In genomic region chr10:123429631-123430257, GRCh38 we compare ENCODE assay signal across 17 cellular contexts.
DNase-seq lines count a peak whose midpoint lies in the region; ATAC-seq and TF ChIP-seq lines count a peak whose summit lies in the region.
"Had no signal": no experiment of that assay in that cellular context is flagged by ENCODE, and none has a peak within 500 bp of the region (broad histone marks: within the 10 kb centered on the region; RNA-seq: fewer than 3 reads in every experiment).

No MANE protein-coding gene starts in this region.

- H3K36me3 ChIP-seq in prostate gland, result no peaks in the 10 kb centered on the region
- H3K36me3 ChIP-seq: left lung had no signal

- H3K27me3 ChIP-seq in foreskin keratinocyte (peaks cover 57% of the 10 kb centered on the region), prostate gland (replicated peaks; ENCODE audit: insufficient read depth) (peaks cover 7% of the 10 kb centered on the region)

- H3K4me1 ChIP-seq in foreskin keratinocyte, result no peaks in the 10 kb centered on the region
- no peaks in the 10 kb centered on the region for H3K4me1 ChIP-seq in prostate gland (replicated peaks)
- H3K4me1 ChIP-seq: left lung had no signal

- DNase-seq in AG20443 (ENCODE audit: low spot score), result peak; percentile 40
- peak; percentile 24 for DNase-seq in NCI-H69 (lab: John Stamatoyannopoulos, UW)
- DNase-seq in foreskin keratinocyte, result peak; percentile 11 to 13
- DNase-seq in retina, result peak; percentile 72
- no peak for DNase-seq in prostate gland (ENCODE audit: low spot score)
- no peak for DNase-seq in GF-D8 (lab: John Stamatoyannopoulos, UW)
- DNase-seq in GM10266 (ENCODE audit: extremely low spot score), result no peak
- no peak for DNase-seq in lower leg skin (ENCODE audit: low spot score in 2 of 2)
- DNase-seq: activated CD4-positive, alpha-beta memory T cell treated with anti-CD3 and anti-CD28 coated beads for 36 hours; central memory CD4-positive, alpha-beta T cell; left lung; NCI-H2107; NCI-H510A; SHP77 treated with DMSO at 0.1 percent for 48 hours; stimulated activated naive CD8-positive, alpha-beta T cell treated with anti-CD3 and anti-CD28 coated beads, Interleukin-15, amount 100 ng/mL, for 72 hours; T-helper 17 cell had no signal

- TF ChIP-seq POLR2A in prostate gland (IDR thresholded peaks at IDR 0.05) (no peak), lower leg skin (IDR thresholded peaks at IDR 0.05) (no peak)

- no peaks in the 10 kb centered on the region for H3K9me3 ChIP-seq in prostate gland
- H3K9me3 ChIP-seq: left lung had no signal

- ATAC-seq in foreskin keratinocyte, result no peak
- ATAC-seq: left lung; stimulated activated naive CD8-positive, alpha-beta T cell treated with anti-CD3 and anti-CD28 coated beads, Interleukin-15, amount 100 ng/mL, for 72 hours; T-helper 17 cell had no signal

- intact Hi-C loops in prostate gland (cut with DNase I) (no loop called here), lower leg skin (cut with DNase I; ENCODE audit: low total_unique reads) (no loop called here)

- WGBS in prostate gland, result 57% methylated on average over 18 of the region's 18 CpGs
- WGBS in lower leg skin, 2 donors, result 24 to 29% methylated on average over 18 of the region's 18 CpGs

- H3K4me3 ChIP-seq in prostate gland (no peak overlapping the region), lower leg skin (ENCODE audit: low read depth, poor library complexity, severe bottlenecking) (no peak overlapping the region)
- H3K4me3 ChIP-seq: left lung had no signal

- peak; percentile 38 for TF ChIP-seq CTCF in foreskin keratinocyte (conservative IDR thresholded peaks at IDR 0.05)
- no peak for TF ChIP-seq CTCF in prostate gland (IDR thresholded peaks at IDR 0.05)
- no peak for TF ChIP-seq CTCF in GM10266 (IDR thresholded peaks at IDR 0.05; ENCODE audit: control insufficient read depth, insufficient read depth, low read depth, missing control alignments)
- no peak for TF ChIP-seq CTCF in lower leg skin (IDR thresholded peaks at IDR 0.05)

- no peak overlapping the region for H3K27ac ChIP-seq in foreskin keratinocyte
- no peak overlapping the region for H3K27ac ChIP-seq in prostate gland
- H3K27ac ChIP-seq: KMS-11, left lung had no signal

Comparison
In these comparisons a context has a peak if more than half of its experiments do, and no peak if none do; other contexts are left out.
1. DNase-seq: peak in AG20443 (single experiment), NCI-H69 (single experiment), foreskin keratinocyte (2 of 2) and retina (single experiment); none in prostate gland (single experiment), GF-D8 (single experiment), GM10266 (single experiment) and lower leg skin (0 of 2).